22 cellular contexts compared by ENCODE assay signal in genomic region chr7:101285171-101285570, GRCh38. TPM values are rescaled to one million over a fixed set of nuclear protein-coding genes. Genes with fewer than 3 reads are reported as not detected.
A peak's percentile ranks its signal among the peaks of the same experiment; 100 is the strongest.
DNase-seq lines count a peak whose midpoint lies in the region; ATAC-seq, FAIRE-seq and TF ChIP-seq lines count a peak whose summit lies in the region.
"Had no signal": no experiment of that assay in that cellular context is flagged by ENCODE, and none has a peak within 500 bp of the region (broad histone marks: within the 10 kb centered on the region; RNA-seq: fewer than 3 reads in every experiment).

No MANE protein-coding gene starts in this region.

- no peaks in the 10 kb centered on the region for H3K36me3 Mint-ChIP-seq in stimulated activated effector memory CD8-positive, alpha-beta T cell treated with anti-CD3 and anti-CD28 coated beads, Interleukin-12 subunit alpha, Interleukin-12 subunit beta, amount 100 ng/mL, for 72 hours
- H3K36me3 Mint-ChIP-seq: CD8-positive, alpha-beta T cell had no signal

- H3K23me2 ChIP-seq in H1 (ENCODE audit: low read depth, low read length): peaks cover 4% of the 10 kb centered on the region; the same call in 1 of the 2 replicates

- no peak overlapping the region for H3K23ac ChIP-seq in H1 (ENCODE audit: insufficient read length)

- H3K9ac ChIP-seq in H1 (replicated peaks in 1 of 4; ENCODE audit: extremely low read depth in 1 of 4, low read depth in 3 of 4, low read length in 3 of 4): no peak overlapping the region
- H3K9ac ChIP-seq: BLaER1 had no signal

- no peak overlapping the region for H4K8ac ChIP-seq in H1 (ENCODE audit: extremely low read depth, insufficient read depth, low read length)

- H3K9me3 ChIP-seq in HEK293 (ENCODE audit: control insufficient read depth, insufficient read depth, low read depth, low read length) (no peaks in the 10 kb centered on the region), H1 (ENCODE audit: insufficient read depth in 2 of 2, low read depth in 1 of 2, low read length in 1 of 2) (no peaks in the 10 kb centered on the region)
- H3K9me3 ChIP-seq: BE2C, BLaER1, Caco-2 had no signal

- H2BK120ac ChIP-seq in H1 (replicated peaks; ENCODE audit: low read depth, low read length): no peak overlapping the region

- no peak overlapping the region for H3K56ac ChIP-seq in H1 (replicated peaks; ENCODE audit: insufficient read length, low read depth, low read length)

- no peaks in the 10 kb centered on the region for H3K4me1 ChIP-seq in HEK293 (ENCODE audit: control insufficient read depth, insufficient read depth, low read length)
- H3K4me1 ChIP-seq in H1 (replicated peaks in 1 of 4; ENCODE audit: control insufficient read depth in 3 of 4, insufficient read depth in 4 of 4, low read length in 3 of 4): peaks cover 0 to 12% (median 3%) of the 10 kb centered on the region in 4 experiments; a peak in 6 of 7 replicates
- H3K4me1 ChIP-seq: Caco-2 had no signal

- peaks cover 0 to 19% of the 10 kb centered on the region in 2 experiments; a peak in 2 of 4 replicates for H3K79me2 ChIP-seq in H1 (ENCODE audit: control insufficient read depth in 1 of 2, insufficient read depth in 2 of 2, low read length in 2 of 2)

- no peak overlapping the region for H2BK12ac ChIP-seq in H1 (ENCODE audit: low read depth, low read length)

- H3K9me3 Mint-ChIP-seq in stimulated activated effector memory CD8-positive, alpha-beta T cell treated with anti-CD3 and anti-CD28 coated beads, Interleukin-12 subunit alpha, Interleukin-12 subunit beta, amount 100 ng/mL, for 72 hours: no peaks in the 10 kb centered on the region
- H3K9me3 Mint-ChIP-seq: CD4-positive, alpha-beta T cell; CD8-positive, alpha-beta T cell had no signal

- H4K5ac ChIP-seq in H1 (ENCODE audit: insufficient read length, low read depth, low read length): no peak overlapping the region

- H2AK5ac ChIP-seq in H1 (ENCODE audit: low read depth, low read length): no peak overlapping the region

- peaks cover 0 to 5% of the 10 kb centered on the region in 2 experiments for H4K20me1 ChIP-seq in H1 (replicated peaks in 1 of 2; ENCODE audit: control insufficient read depth in 1 of 2, insufficient read depth in 2 of 2, low read length in 2 of 2)
- H4K20me1 ChIP-seq: BLaER1 had no signal

- no peak overlapping the region for H3K4me3 ChIP-seq in HEK293 (ENCODE audit: low read depth, low read length)
- no peak overlapping the region for H3K4me3 ChIP-seq in H1 (ENCODE audit: extremely low read depth in 1 of 4, insufficient read depth in 2 of 4, low read depth in 3 of 4, low read length in 4 of 4)
- H3K4me3 ChIP-seq: BLaER1 had no signal

- H3K27me3 ChIP-seq in H1 (replicated peaks in 1 of 4; ENCODE audit: control insufficient read depth in 3 of 4, extremely low read depth in 1 of 4, insufficient read depth in 3 of 4, low read length in 3 of 4): no peaks in the 10 kb centered on the region
- H3K27me3 ChIP-seq: BLaER1 had no signal

- peaks cover 23% of the 10 kb centered on the region for H3K4me1 Mint-ChIP-seq in stimulated activated effector memory CD8-positive, alpha-beta T cell treated with anti-CD3 and anti-CD28 coated beads, Interleukin-12 subunit alpha, Interleukin-12 subunit beta, amount 100 ng/mL, for 72 hours

- H3K4ac ChIP-seq in H1 (replicated peaks; ENCODE audit: insufficient read length, low read depth, low read length): no peak overlapping the region

- H3K36me3 ChIP-seq in HEK293 (ENCODE audit: control insufficient read depth in 2 of 2, insufficient read depth in 1 of 2, low read length in 2 of 2) (no peaks in the 10 kb centered on the region), H1 (ENCODE audit: control insufficient read depth in 2 of 4, insufficient read depth in 4 of 4, low read length in 3 of 4) (peaks cover 0 to 19% (median 9%) of the 10 kb centered on the region in 4 experiments; a peak in 4 of 8 replicates)
- H3K36me3 ChIP-seq: BE2C, BLaER1 had no signal

- H2AFZ ChIP-seq in H1 (ENCODE audit: low read length): no peak overlapping the region

- H3K18ac ChIP-seq in H1 (ENCODE audit: extremely low read depth, low read length): peak overlapping the region; percentile 32; the same call in 1 of the 2 replicates

- H2BK20ac ChIP-seq in H1 (ENCODE audit: low read length): no peak overlapping the region

- 0 out of 2 replicates have a peak, but pooled peaks cover 5% of the 10 kb centered on the region for H3K79me1 ChIP-seq in H1 (ENCODE audit: low read depth, low read length)

- H4K91ac ChIP-seq in H1 (replicated peaks; ENCODE audit: insufficient read length, low read length): no peak overlapping the region

- CTCF ChIA-PET in HEK293 (lab: Yijun Ruan, JAX) (interaction anchor here (1.4 to 6.2 kb wide), 3 partner anchors 10 to 143 kb away, joined by 7 to 106 read pairs (median 33); partner anchors contain the start of gene FIS1), H1 (lab: Charles Lee; ENCODE audit: partially characterized antibody) (interaction anchor here (0.6 to 7.2 kb wide), 5 partner anchors 9 to 159 kb away, joined by 3 to 51 read pairs (median 3); no protein-coding TSS in a partner anchor)

- peak overlapping the region in 1 of 2 experiments; percentile 7; a peak in 1 of 4 replicates for H3K4me2 ChIP-seq in H1 (ENCODE audit: insufficient read depth in 1 of 2, low read depth in 2 of 2, low read length in 2 of 2)
- H3K4me2 ChIP-seq: BLaER1 had no signal

- TF ChIP-seq RAD21 in H1 (IDR thresholded peaks at IDR 0.05 in 1 of 2, conservative IDR thresholded peaks at IDR 0.05 in 1 of 2; ENCODE audit: low read depth in 2 of 2, low read length in 2 of 2): no peak

- 98% methylated on average over 8 of the region's 9 CpGs; no CpG with 5 or more reads in 1 of the 2 experiments for WGBS in H1 (ENCODE audit: extremely low coverage in 1 of 2, insufficient coverage in 1 of 2, insufficient read length in 1 of 2, insufficient replicate concordance in 2 of 2, low coverage in 1 of 2, low lambda C conversion rate in 2 of 2, missing lambda C conversion rate in 1 of 2), 2 experiments

- POLR2A ChIA-PET in HEK293 (lab: Yijun Ruan, JAX): no interaction called here
- POLR2A ChIA-PET in H1 (lab: Charles Lee; ENCODE audit: partially characterized antibody): interaction anchor here (0.8 to 1.5 kb wide), 4 partner anchors 9 to 229 kb away, joined by 3 to 8 read pairs (median 4); no protein-coding TSS in a partner anchor

- no peak overlapping the region for H3K4me3 Mint-ChIP-seq in stimulated activated effector memory CD8-positive, alpha-beta T cell treated with anti-CD3 and anti-CD28 coated beads, Interleukin-12 subunit alpha, Interleukin-12 subunit beta, amount 100 ng/mL, for 72 hours
- H3K4me3 Mint-ChIP-seq: CD4-positive, alpha-beta T cell; CD8-positive, alpha-beta T cell had no signal

- TF ChIP-seq CTCF in C4-2B (conservative IDR thresholded peaks at IDR 0.05) (no peak), HEK293 (tag by site-specific recombination; IDR thresholded peaks at IDR 0.05) (no peak), H1 (IDR thresholded peaks at IDR 0.05; ENCODE audit: control extremely low read depth in 1 of 3, insufficient read depth in 1 of 3, low read depth in 1 of 3, low read length in 3 of 3) (no peak), GM20000 (IDR thresholded peaks at IDR 0.05; ENCODE audit: extremely low read depth, missing control alignments) (no peak)

- no peak overlapping the region for H3K14ac ChIP-seq in H1 (ENCODE audit: insufficient read length)

- TF ChIP-seq EP300 in H1 (IDR thresholded peaks at IDR 0.05; ENCODE audit: borderline replicate concordance in 1 of 2, low read depth in 2 of 2, low read length in 2 of 2): no peak

- H3K27ac Mint-ChIP-seq in stimulated activated effector memory CD8-positive, alpha-beta T cell treated with anti-CD3 and anti-CD28 coated beads, Interleukin-12 subunit alpha, Interleukin-12 subunit beta, amount 100 ng/mL, for 72 hours: peak overlapping the region; percentile 18
- H3K27ac Mint-ChIP-seq: CD4-positive, alpha-beta T cell; CD8-positive, alpha-beta T cell had no signal

- H3K27ac ChIP-seq in C4-2B (peak overlapping the region; percentile 19), HEK293 (ENCODE audit: extremely low read depth, low read depth, low read length) (no peak overlapping the region), H1 (ENCODE audit: low read depth, low read length) (no peak overlapping the region)
- H3K27ac ChIP-seq: BLaER1 had no signal

- FAIRE-seq in H1 (lab: Jason Lieb, UNC): no peak
- FAIRE-seq: A204.1, D721Med, G401.6, GM12891 had no signal

- DNase-seq in H1 (ENCODE audit: low read depth in 1 of 2, low spot score in 2 of 2): no peak
- no peak for DNase-seq in stimulated activated effector memory CD8-positive, alpha-beta T cell treated with anti-CD3 and anti-CD28 coated beads, Interleukin-12 subunit alpha, Interleukin-12 subunit beta, amount 100 ng/mL, for 72 hours (ENCODE audit: low spot score in 2 of 2)
- DNase-seq in NCI-H2196 (lab: John Stamatoyannopoulos, UW; ENCODE audit: unreplicated experiment): no peak
- no peak for DNase-seq in GM20000 (ENCODE audit: low spot score)
- DNase-seq: 8988T; ACHN; BE2C; C1 segment of cervical spinal cord; Caco-2; Calu3; CD4-positive, alpha-beta T cell; CD8-positive, alpha-beta T cell; DMS79 treated with DMSO at 0.1 percent for 48 hours; GF-D8 had no signal

- no peak; a peak in 1 of 3 replicates for TF ChIP-seq POLR2A in H1 (IDR thresholded peaks at IDR 0.05; ENCODE audit: control extremely low read depth in 1 of 2, low read depth in 2 of 2, low read length in 2 of 2)

- H2BK15ac ChIP-seq in H1 (ENCODE audit: low read length): 0 out of 2 replicates have a peak overlapping the region, but pooled peaks have one; percentile 61

- peak overlapping the region; percentile 60; the same call in 1 of the 2 replicates for H2BK5ac ChIP-seq in H1 (ENCODE audit: low read depth, low read length)

- ATAC-seq in stimulated activated effector memory CD8-positive, alpha-beta T cell treated with anti-CD3 and anti-CD28 coated beads, Interleukin-12 subunit alpha, Interleukin-12 subunit beta, amount 100 ng/mL, for 72 hours: no peak
- ATAC-seq in GM19023 (IDR thresholded peaks at IDR 0.05; ENCODE audit: unreplicated experiment): no peak
- ATAC-seq: CD8-positive, alpha-beta T cell had no signal

RNA-seq across cellular contexts. Expression of gene IFT22, which starts 36.4 kb away (rescaled TPM):
- total RNA-seq in H1 (2021; fragmentation: NEBNext Ultra II Directional; extraction: Animal tissue kit (Norgen Biotek cat#: 25700)): 17.7 and 17.8 TPM in 2 replicates
- polyA plus RNA-seq in H1 (2011; rRNA removed): 12.5 and 18.9 TPM in 2 replicates
- 18.8 TPM for polyA plus RNA-seq in H1 (2011; cell fraction: cytosol; rRNA removed)
- 12.3 TPM for polyA plus RNA-seq in H1 (2011; cell fraction: nucleus; rRNA removed)
- 25.7 to 34.5 TPM (median 29.0 TPM) in 4 replicates for polyA plus RNA-seq in H1 (2012, experiment 1 of 2)
- polyA plus RNA-seq in H1 (2012, experiment 2 of 2): 25.3 TPM
- polyA plus RNA-seq in H1 (2013, experiment 1 of 2): 17.7 TPM
- polyA plus RNA-seq in H1 (2013, experiment 2 of 2): 17.7 TPM
- 22.1 and 25.8 TPM in 2 replicates for polyA minus RNA-seq in H1 (2011; rRNA and poly(A)+ RNA removed)
- 11.2 TPM for polyA minus RNA-seq in H1 (2011; cell fraction: cytosol; rRNA and poly(A)+ RNA removed)
- polyA minus RNA-seq in H1 (2011; cell fraction: nucleus; rRNA and poly(A)+ RNA removed): 12.3 TPM

RNA-seq across cellular contexts. Expression of gene FIS1, which starts 40.3 kb away (rescaled TPM):
- total RNA-seq in H1 (2021; fragmentation: NEBNext Ultra II Directional; extraction: Animal tissue kit (Norgen Biotek cat#: 25700)): 122 and 128 TPM in 2 replicates
- 195 and 246 TPM in 2 replicates for polyA plus RNA-seq in H1 (2011; rRNA removed)
- 294 TPM for polyA plus RNA-seq in H1 (2011; cell fraction: cytosol; rRNA removed)
- 158 TPM for polyA plus RNA-seq in H1 (2011; cell fraction: nucleus; rRNA removed)
- polyA plus RNA-seq in H1 (2012, experiment 1 of 2): 116 to 183 TPM (median 179 TPM) in 4 replicates
- 229 TPM for polyA plus RNA-seq in H1 (2012, experiment 2 of 2)
- polyA plus RNA-seq in H1 (2013, experiment 1 of 2): 101 TPM
- 103 TPM for polyA plus RNA-seq in H1 (2013, experiment 2 of 2)
- polyA minus RNA-seq in H1 (2011; rRNA and poly(A)+ RNA removed): 58.6 and 63.0 TPM in 2 replicates
- polyA minus RNA-seq in H1 (2011; cell fraction: cytosol; rRNA and poly(A)+ RNA removed): 42.5 TPM
- 30.6 TPM for polyA minus RNA-seq in H1 (2011; cell fraction: nucleus; rRNA and poly(A)+ RNA removed)

RNA-seq across cellular contexts. Expression of gene CLDN15, which starts 47.6 kb away (rescaled TPM):
- 5.5 and 5.9 TPM in 2 replicates for total RNA-seq in H1 (2021; fragmentation: NEBNext Ultra II Directional; extraction: Animal tissue kit (Norgen Biotek cat#: 25700))
- 7.6 and 11.1 TPM in 2 replicates for polyA plus RNA-seq in H1 (2011; rRNA removed)
- polyA plus RNA-seq in H1 (2011; cell fraction: cytosol; rRNA removed): 7.0 TPM
- 21.7 TPM for polyA plus RNA-seq in H1 (2011; cell fraction: nucleus; rRNA removed)
- 3.8 to 6.3 TPM (median 4.8 TPM) in 4 replicates for polyA plus RNA-seq in H1 (2012, experiment 1 of 2)
- polyA plus RNA-seq in H1 (2012, experiment 2 of 2): 3.7 TPM
- 3.6 TPM for polyA plus RNA-seq in H1 (2013, experiment 1 of 2)
- polyA plus RNA-seq in H1 (2013, experiment 2 of 2): 2.9 TPM
- polyA minus RNA-seq in H1 (2011; rRNA and poly(A)+ RNA removed): 2.7 and 5.7 TPM in 2 replicates
- 2.6 TPM for polyA minus RNA-seq in H1 (2011; cell fraction: cytosol; rRNA and poly(A)+ RNA removed)
- 6.4 TPM for polyA minus RNA-seq in H1 (2011; cell fraction: nucleus; rRNA and poly(A)+ RNA removed)
